ENCODE assay signal across 6 cellular contexts in the genomic region with DNA sequence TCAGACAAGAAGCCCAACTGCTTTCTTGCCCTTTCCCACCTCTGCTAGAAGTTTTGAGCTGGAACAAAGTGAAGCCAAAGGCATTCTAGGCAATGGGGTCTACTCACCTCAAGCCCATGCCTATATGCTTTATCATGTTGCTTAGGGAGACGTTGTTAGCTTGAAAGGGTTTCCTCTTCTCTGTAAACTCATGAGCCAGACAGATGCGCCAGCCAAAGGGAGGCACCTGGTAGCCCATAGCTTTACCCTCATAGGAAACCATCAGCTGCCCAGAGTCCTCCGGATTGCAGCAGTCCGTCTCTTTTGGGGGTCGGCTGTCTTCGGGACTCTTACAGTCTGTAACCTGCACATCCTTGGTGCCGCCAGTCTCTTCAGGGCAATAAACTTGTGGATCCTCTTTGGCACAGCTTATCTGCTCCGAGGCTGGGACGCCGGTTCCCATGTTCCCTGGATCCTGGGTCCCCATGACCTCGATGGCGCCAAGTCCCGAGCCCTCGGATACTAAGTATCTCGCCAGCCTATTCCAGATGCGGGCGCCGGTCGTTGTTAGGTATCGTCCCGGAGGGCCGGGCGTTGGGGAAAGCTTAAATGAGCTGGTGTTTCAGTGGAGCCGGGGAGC.
DNase-seq lines count a peak whose midpoint lies in the region; TF ChIP-seq lines count a peak whose summit lies in the region.

No MANE protein-coding gene starts in this region.

- peak overlapping the region; percentile 68 for H2AFZ ChIP-seq in SU-DHL-6 (ENCODE audit: low read depth, low read length, severe bottlenecking)

- no peak for DNase-seq in NCI-H510A treated with DMSO at 0.1 percent for 48 hours (lab: John Stamatoyannopoulos, UW)
- no peak for DNase-seq in GM13977 (ENCODE audit: low spot score)
- no peak for DNase-seq in NCI-H2227 (lab: John Stamatoyannopoulos, UW; ENCODE audit: unreplicated experiment)

- H3K27ac ChIP-seq in SU-DHL-6 (ENCODE audit: low read depth, low read length) (peak overlapping the region; percentile 62), iPS-20b (ENCODE audit: low read length) (peak overlapping the region; percentile 36)

- H3K79me2 ChIP-seq in SU-DHL-6 (ENCODE audit: insufficient read depth, low read length) = peaks cover 36% of the 10 kb centered on the region

- TF ChIP-seq CTCF in GM12875 (IDR thresholded peaks at IDR 0.05; ENCODE audit: borderline replicate concordance, insufficient read depth, low read depth, low read length) (no peak), SU-DHL-6 (IDR thresholded peaks at IDR 0.05; ENCODE audit: insufficient read depth, low read length, poor library complexity, severe bottlenecking) (no peak), GM13977 (IDR thresholded peaks at IDR 0.05; ENCODE audit: extremely low read depth, insufficient read depth, missing control alignments) (no peak)

- no peaks in the 10 kb centered on the region for H3K9me2 ChIP-seq in SU-DHL-6 (replicated peaks; ENCODE audit: insufficient read depth, low read length)

- H3K4me1 ChIP-seq in iPS-20b (ENCODE audit: insufficient read depth, low read length) = peaks cover 21% of the 10 kb centered on the region

- in situ Hi-C loops in GM13977 (cut with MboI; ENCODE audit: low pct_unique_long_range_greater_than_20kb, low sequenced_read_pairs, unreplicated experiment) = no loop called here

- peaks cover 8% of the 10 kb centered on the region; the same call in 1 of the 2 replicates for H4K20me1 ChIP-seq in SU-DHL-6 (ENCODE audit: low read depth, low read length)

- peak overlapping the region; percentile 78 for H3K9ac ChIP-seq in SU-DHL-6 (ENCODE audit: low read length)
- peak overlapping the region; percentile 92 for H3K9ac ChIP-seq in iPS-20b (ENCODE audit: low read depth, low read length)

- no peaks in the 10 kb centered on the region for H3F3A ChIP-seq in SU-DHL-6 (ENCODE audit: insufficient read depth)

- H3K36me3 ChIP-seq in SU-DHL-6 (ENCODE audit: low read length) = peaks cover under 1% of the 10 kb centered on the region; the same call in 1 of the 2 replicates
- peaks cover 46% of the 10 kb centered on the region for H3K36me3 ChIP-seq in iPS-20b (ENCODE audit: insufficient read depth, low read depth, low read length)

- peak overlapping the region; percentile 90 for H3K4me3 ChIP-seq in GM12875 (ENCODE audit: low read depth, low read length)
- peak overlapping the region; percentile 77 for H3K4me3 ChIP-seq in SU-DHL-6 (ENCODE audit: insufficient read depth, low read length, poor library complexity, severe bottlenecking)
- peak overlapping the region; percentile 92 for H3K4me3 ChIP-seq in iPS-20b (ENCODE audit: low read length)

- peak overlapping the region; percentile 67 for H3K4me2 ChIP-seq in SU-DHL-6 (ENCODE audit: low read depth, low read length, poor library complexity, severe bottlenecking)

- H3K9me3 ChIP-seq in SU-DHL-6 (ENCODE audit: insufficient read depth, low read length) = no peaks in the 10 kb centered on the region
- H3K9me3 ChIP-seq in iPS-20b (ENCODE audit: insufficient read depth, low read depth, low read length) = no peaks in the 10 kb centered on the region

- H3K27me3 ChIP-seq in SU-DHL-6 (ENCODE audit: low read length) (no peaks in the 10 kb centered on the region), iPS-20b (ENCODE audit: insufficient read depth, low read length) (no peaks in the 10 kb centered on the region)
